ENCODE assay signal across 8 cellular contexts in the genomic region with DNA sequence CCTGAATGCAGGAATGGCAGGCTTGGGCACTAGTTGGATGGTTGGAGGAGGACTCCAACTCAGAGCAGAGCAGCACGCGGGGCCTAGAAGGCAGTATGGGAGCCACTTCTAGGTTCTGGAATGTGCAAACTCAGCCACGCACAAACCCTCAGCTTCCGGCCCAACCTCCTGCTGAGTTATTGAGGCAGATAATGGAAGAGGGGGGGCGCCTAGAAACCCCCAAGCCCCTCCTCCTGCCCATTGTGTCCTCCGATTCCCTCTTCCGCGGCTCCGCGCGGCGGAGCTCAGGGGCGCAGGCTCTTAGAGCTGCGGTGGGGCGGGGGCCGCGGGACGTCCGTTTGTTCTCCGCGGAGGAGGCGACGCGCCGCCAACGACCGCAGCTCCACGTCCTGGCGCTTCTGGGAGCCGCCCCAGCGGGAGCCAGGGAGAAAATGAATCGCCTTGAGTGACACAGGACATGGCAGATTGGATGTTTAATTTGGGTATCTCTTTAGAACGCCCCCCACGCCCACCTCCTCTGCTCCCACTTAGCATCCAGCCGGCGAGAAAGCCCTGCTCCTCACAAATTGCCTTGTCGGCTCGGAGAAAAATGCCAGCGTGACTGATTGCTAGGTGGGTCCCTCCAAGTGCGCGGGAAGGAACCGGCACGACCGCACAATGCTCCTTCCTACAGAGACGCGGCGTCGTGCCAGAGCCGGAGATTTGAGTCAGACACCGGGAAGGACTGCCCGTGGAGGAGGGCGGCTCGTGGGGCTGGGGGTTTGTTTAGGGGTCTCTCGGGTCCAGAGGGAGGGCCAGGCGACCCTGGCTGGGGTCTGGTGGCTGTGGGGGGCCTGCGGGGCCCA.
A peak's percentile ranks its signal among the peaks of the same experiment; 100 is the strongest.
DNase-seq lines count a peak whose midpoint lies in the region; ATAC-seq and TF ChIP-seq lines count a peak whose summit lies in the region.

No MANE protein-coding gene starts in this region.

- peaks cover 74% of the 10 kb centered on the region for H3K27me3 Mint-ChIP-seq in nephron progenitor cell (ENCODE audit: low read depth, poor library complexity)

- H3K27ac ChIP-seq in WERI-Rb-1 (peak overlapping the region; percentile 89), foreskin keratinocyte (peak overlapping the region; percentile 45)

- no peaks in the 10 kb centered on the region for H3K4me1 ChIP-seq in foreskin keratinocyte

- H3K9me3 ChIP-seq in WERI-Rb-1 (ENCODE audit: severe bottlenecking) = peaks cover 4% of the 10 kb centered on the region

- H3K27me3 ChIP-seq in WERI-Rb-1 (ENCODE audit: insufficient read depth, low read depth, severe bottlenecking) = no peaks in the 10 kb centered on the region
- peaks cover 10% of the 10 kb centered on the region for H3K27me3 ChIP-seq in foreskin keratinocyte

- peaks cover 15% of the 10 kb centered on the region for H3K9me3 Mint-ChIP-seq in nephron progenitor cell

- no peaks in the 10 kb centered on the region for H3K36me3 ChIP-seq in WERI-Rb-1

- ATAC-seq in foreskin keratinocyte (peak; percentile 74), HG03442 (IDR thresholded peaks at IDR 0.05; ENCODE audit: unreplicated experiment) (no peak)

- TF ChIP-seq CTCF in WERI-Rb-1 (IDR thresholded peaks at IDR 0.05; ENCODE audit: low read depth, low read length) (no peak), foreskin keratinocyte (conservative IDR thresholded peaks at IDR 0.05) (no peak), nephron progenitor cell (IDR thresholded peaks at IDR 0.05) (no peak)

- H3K27ac Mint-ChIP-seq in nephron progenitor cell = no peak overlapping the region

- peaks cover 6% of the 10 kb centered on the region for H3K4me1 Mint-ChIP-seq in nephron progenitor cell

- peak; percentile 93 for DNase-seq in ELF-1 (ENCODE audit: low read depth, low spot score)
- peak; percentile 41 to 91 (median 84) for DNase-seq in NCI-H1417 (lab: John Stamatoyannopoulos, UW)
- DNase-seq in WERI-Rb-1 = peak; percentile 76
- peak in 1 of 2 donors; percentile 30 for DNase-seq in foreskin keratinocyte
- DNase-seq in nephron progenitor cell = peak; percentile 70
- DNase-seq in HT-29 (ENCODE audit: low spot score) = no peak
- DNase-seq in NCI-H1048 (lab: John Stamatoyannopoulos, UW) = no peak

- peak overlapping the region; percentile 85 for H3K4me3 Mint-ChIP-seq in nephron progenitor cell

- no peaks in the 10 kb centered on the region for H3K36me3 Mint-ChIP-seq in nephron progenitor cell (ENCODE audit: low read depth)

- H3K4me3 ChIP-seq in WERI-Rb-1 (ENCODE audit: low read depth, low read length) = peak overlapping the region; percentile 72

Comparison
In these comparisons a context has a peak if more than half of its experiments do, and no peak if none do; other contexts are left out.
1. DNase-seq: peak in ELF-1 (single experiment), NCI-H1417 (3 of 3), WERI-Rb-1 (single experiment) and nephron progenitor cell (single experiment); none in HT-29 (single experiment) and NCI-H1048 (single experiment).